Comparison of ENCODE assay signal across 8 cellular contexts in the genomic region with DNA sequence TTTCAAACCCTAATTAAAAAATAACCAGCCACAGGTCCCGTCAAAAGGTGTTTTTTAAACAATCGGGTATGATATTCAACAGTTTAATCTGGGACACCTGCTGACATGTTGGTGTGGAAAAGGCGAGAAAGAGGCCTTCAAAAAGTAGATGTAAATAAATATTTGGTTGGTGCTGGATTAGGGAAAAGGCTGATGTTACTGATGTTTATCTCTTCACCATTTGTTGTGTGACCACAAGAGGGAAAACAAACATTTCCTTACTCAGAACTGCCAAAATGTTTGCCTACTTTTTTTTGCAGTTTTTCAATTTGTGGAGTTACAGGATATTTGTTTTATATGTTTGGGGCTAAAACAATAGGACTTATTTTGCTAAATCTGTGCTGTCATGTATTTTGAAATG. TPM values are rescaled to one million over a fixed set of nuclear protein-coding genes. Genes with fewer than 3 reads are reported as not detected.
A peak's percentile ranks its signal among the peaks of the same experiment; 100 is the strongest.
DNase-seq lines count a peak whose midpoint lies in the region; ATAC-seq and TF ChIP-seq lines count a peak whose summit lies in the region.

No MANE protein-coding gene starts in this region.

- 6% methylated on average over 3 of the region's 3 CpGs for WGBS in right cardiac atrium

- no peaks in the 10 kb centered on the region for H3K27me3 ChIP-seq in H7 (ENCODE audit: control insufficient read depth, insufficient read depth, low read length)
- no peaks in the 10 kb centered on the region for H3K27me3 ChIP-seq in right cardiac atrium (ENCODE audit: control insufficient read depth, insufficient read depth)

- no peaks in the 10 kb centered on the region for H3K4me1 ChIP-seq in right cardiac atrium (ENCODE audit: control insufficient read depth, insufficient read depth, low read length)

- POLR2A ChIA-PET in WTC11 (lab: Charles Lee): interaction anchor here (0.6 to 1.5 kb wide), 2 partner anchors 37 to 42 kb away, joined by 4 to 5 read pairs; no protein-coding TSS in a partner anchor

- H3K9me3 ChIP-seq in right cardiac atrium (ENCODE audit: control insufficient read depth, low read length): no peaks in the 10 kb centered on the region

- no peak for DNase-seq in H7
- DNase-seq in WTC11 (ENCODE audit: low spot score): no peak
- no peak for DNase-seq in right cardiac atrium
- DNase-seq in skeletal muscle cell (ENCODE audit: low read depth): no peak
- no peak for DNase-seq in NCI-H2107 treated with DMSO at 0.1 percent for 48 hours (lab: John Stamatoyannopoulos, UW; ENCODE audit: unreplicated experiment)
- no peak for DNase-seq in NOMO-1 treated with dmso at 0.1 percent for 144 hours (lab: John Stamatoyannopoulos, UW; ENCODE audit: unreplicated experiment)
- DNase-seq in epidermal melanocyte (ENCODE audit: insufficient read length, low spot score): no peak

- H3K36me3 ChIP-seq in H7 (replicated peaks; ENCODE audit: control insufficient read depth, insufficient read depth, low read length): no peaks in the 10 kb centered on the region

- no peaks in the 10 kb centered on the region for H3K9me3 Mint-ChIP-seq in WTC11

- H3K4me3 ChIP-seq in H7 (ENCODE audit: insufficient read depth, low read depth, low read length) (peak overlapping the region; percentile 66), right cardiac atrium (ENCODE audit: low read length) (peak overlapping the region; percentile 90), skeletal muscle cell (ENCODE audit: low read depth, low read length) (peak overlapping the region; percentile 68)

- H3K27ac Mint-ChIP-seq in WTC11: peak overlapping the region; percentile 36

- no peak for ATAC-seq in WTC11
- no peak for ATAC-seq in right cardiac atrium
- ATAC-seq in GM21390 (IDR thresholded peaks at IDR 0.05; ENCODE audit: unreplicated experiment): no peak

- CTCF ChIA-PET in WTC11 (lab: Charles Lee): no interaction called here

- H3K4me1 Mint-ChIP-seq in WTC11: peaks cover 60% of the 10 kb centered on the region

- H3K36me3 Mint-ChIP-seq in WTC11: no peaks in the 10 kb centered on the region

- peak overlapping the region; percentile 83 for H3K27ac ChIP-seq in right cardiac atrium (ENCODE audit: low read length)

- TF ChIP-seq CTCF in WTC11 (IDR thresholded peaks at IDR 0.05): no peak

- no peaks in the 10 kb centered on the region; the same call in 1 of the 2 replicates for H3K27me3 Mint-ChIP-seq in WTC11 (ENCODE audit: low read depth)

- intact Hi-C loops in right cardiac atrium (cut with DNase I): loop anchor here in 3 of 4 donors (5.0 to 10.0 kb wide), 3 partner anchors 111 to 121 kb away; no protein-coding TSS in a partner anchor

- H3K4me3 Mint-ChIP-seq in WTC11: peak overlapping the region; percentile 75

TF ChIP-seq in WTC11, 78 proteins besides CTCF, POLR2A, EP300 and RAD21:
- TF ChIP-seq HMGA2 (CRISPR knock-in tag; IDR thresholded peaks at IDR 0.05) (no peak), ETV6 (CRISPR knock-in tag; IDR thresholded peaks at IDR 0.05) (no peak), EMX1 (CRISPR knock-in tag; IDR thresholded peaks at IDR 0.05) (no peak), FOXK1 (CRISPR knock-in tag; IDR thresholded peaks at IDR 0.05) (no peak), RELA (CRISPR knock-in tag; IDR thresholded peaks at IDR 0.05; ENCODE audit: borderline replicate concordance) (no peak), CREM (CRISPR knock-in tag; IDR thresholded peaks at IDR 0.05) (no peak), NR3C1 (CRISPR knock-in tag; conservative IDR thresholded peaks at IDR 0.05; ENCODE audit: low read depth) (no peak), TEAD4 (CRISPR knock-in tag; IDR thresholded peaks at IDR 0.05) (no peak), NR2C2 (CRISPR knock-in tag; IDR thresholded peaks at IDR 0.05) (no peak), GABPB1 (CRISPR knock-in tag; IDR thresholded peaks at IDR 0.05) (no peak), SMAD3 (CRISPR knock-in tag; IDR thresholded peaks at IDR 0.05; ENCODE audit: borderline replicate concordance) (no peak), ZNF138 (CRISPR knock-in tag; conservative IDR thresholded peaks at IDR 0.05) (no peak)
- TF ChIP-seq, protein P1, sequence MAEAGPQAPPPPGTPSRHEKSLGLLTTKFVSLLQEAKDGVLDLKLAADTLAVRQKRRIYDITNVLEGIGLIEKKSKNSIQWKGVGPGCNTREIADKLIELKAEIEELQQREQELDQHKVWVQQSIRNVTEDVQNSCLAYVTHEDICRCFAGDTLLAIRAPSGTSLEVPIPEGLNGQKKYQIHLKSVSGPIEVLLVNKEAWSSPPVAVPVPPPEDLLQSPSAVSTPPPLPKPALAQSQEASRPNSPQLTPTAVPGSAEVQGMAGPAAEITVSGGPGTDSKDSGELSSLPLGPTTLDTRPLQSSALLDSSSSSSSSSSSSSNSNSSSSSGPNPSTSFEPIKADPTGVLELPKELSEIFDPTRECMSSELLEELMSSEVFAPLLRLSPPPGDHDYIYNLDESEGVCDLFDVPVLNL (CRISPR knock-in tag; IDR thresholded peaks at IDR 0.05; ENCODE audit: borderline replicate concordance, low read depth): no peak
- TF ChIP-seq, protein P2, sequence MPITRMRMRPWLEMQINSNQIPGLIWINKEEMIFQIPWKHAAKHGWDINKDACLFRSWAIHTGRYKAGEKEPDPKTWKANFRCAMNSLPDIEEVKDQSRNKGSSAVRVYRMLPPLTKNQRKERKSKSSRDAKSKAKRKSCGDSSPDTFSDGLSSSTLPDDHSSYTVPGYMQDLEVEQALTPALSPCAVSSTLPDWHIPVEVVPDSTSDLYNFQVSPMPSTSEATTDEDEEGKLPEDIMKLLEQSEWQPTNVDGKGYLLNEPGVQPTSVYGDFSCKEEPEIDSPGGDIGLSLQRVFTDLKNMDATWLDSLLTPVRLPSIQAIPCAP (CRISPR knock-in tag; IDR thresholded peaks at IDR 0.05): no peak
- TF ChIP-seq, protein P3, sequence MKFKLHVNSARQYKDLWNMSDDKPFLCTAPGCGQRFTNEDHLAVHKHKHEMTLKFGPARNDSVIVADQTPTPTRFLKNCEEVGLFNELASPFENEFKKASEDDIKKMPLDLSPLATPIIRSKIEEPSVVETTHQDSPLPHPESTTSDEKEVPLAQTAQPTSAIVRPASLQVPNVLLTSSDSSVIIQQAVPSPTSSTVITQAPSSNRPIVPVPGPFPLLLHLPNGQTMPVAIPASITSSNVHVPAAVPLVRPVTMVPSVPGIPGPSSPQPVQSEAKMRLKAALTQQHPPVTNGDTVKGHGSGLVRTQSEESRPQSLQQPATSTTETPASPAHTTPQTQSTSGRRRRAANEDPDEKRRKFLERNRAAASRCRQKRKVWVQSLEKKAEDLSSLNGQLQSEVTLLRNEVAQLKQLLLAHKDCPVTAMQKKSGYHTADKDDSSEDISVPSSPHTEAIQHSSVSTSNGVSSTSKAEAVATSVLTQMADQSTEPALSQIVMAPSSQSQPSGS (CRISPR knock-in tag; IDR thresholded peaks at IDR 0.05; ENCODE audit: borderline replicate concordance, low read depth): no peak

RNA-seq across cellular contexts. Expression of a gene that starts 0.7 kb away (rescaled TPM):
- total RNA-seq in H7 (2014; rRNA removed; shearing (Covaris generic)): 11.2 and 15.0 TPM in 2 replicates
- total RNA-seq in WTC11 (2021) (21.7 to 27.4 TPM (median 24.0 TPM) in 3 replicates), right cardiac atrium (10 to 100 TPM; 25.3 to 33.2 (median 29.5) TPM)
- polyA plus RNA-seq in right cardiac atrium: 14.1 TPM
